ENCODE assay signal across 11 cellular contexts in genomic region chr2:39411186-39411944, GRCh38. TPM values are rescaled to one million over a fixed set of nuclear protein-coding genes. Genes with fewer than 3 reads are reported as not detected.
A peak's percentile ranks its signal among the peaks of the same experiment; 100 is the strongest.
DNase-seq lines count a peak whose midpoint lies in the region; ATAC-seq and TF ChIP-seq lines count a peak whose summit lies in the region.
"Had no signal": no experiment of that assay in that cellular context is flagged by ENCODE, and none has a peak within 500 bp of the region (broad histone marks: within the 10 kb centered on the region; RNA-seq: fewer than 3 reads in every experiment).

No MANE protein-coding gene starts in this region.

- DNase-seq in activated CD8-positive, alpha-beta T cell treated with anti-CD3 and anti-CD28 coated beads for 36 hours = no peak
- DNase-seq in activated CD8-positive, alpha-beta T cell treated with anti-CD3 and anti-CD28 coated beads, Interleukin-2, amount 10 ng/mL, durations not matched to agents 7 days and 5 days = no peak
- DNase-seq in Panc1 (ENCODE audit: low read depth, low spot score) (peak; percentile 74), fibroblast of mammary gland (ENCODE audit: low read depth) (peak; percentile 93), stomach (no peak), NCI-H774 (lab: John Stamatoyannopoulos, UW) (no peak), SHP77 (lab: John Stamatoyannopoulos, UW) (no peak)
- DNase-seq: AML-193, cerebellar nuclear complex, NCI-H2107 had no signal

- H3K4me3 ChIP-seq in Panc1 (ENCODE audit: low read depth in 2 of 2, low read length in 2 of 2) (peak overlapping the region in 1 of 2 experiments; percentile 27; a peak in 2 of 4 replicates), fibroblast of mammary gland (ENCODE audit: control insufficient read depth, low read depth, low read length) (no peak overlapping the region), stomach (no peak overlapping the region)

- TF ChIP-seq POLR2A in stomach (IDR thresholded peaks at IDR 0.05) = no peak

- no peaks in the 10 kb centered on the region for H3K36me3 Mint-ChIP-seq in activated CD8-positive, alpha-beta T cell treated with anti-CD3 and anti-CD28 coated beads for 36 hours (ENCODE audit: low read depth)
- no peaks in the 10 kb centered on the region for H3K36me3 Mint-ChIP-seq in activated CD8-positive, alpha-beta T cell treated with anti-CD3 and anti-CD28 coated beads, Interleukin-2, amount 10 ng/mL, durations not matched to agents 7 days and 5 days (ENCODE audit: low read depth)

- H3K27ac Mint-ChIP-seq in activated CD8-positive, alpha-beta T cell treated with anti-CD3 and anti-CD28 coated beads for 36 hours = no peak overlapping the region
- no peak overlapping the region for H3K27ac Mint-ChIP-seq in activated CD8-positive, alpha-beta T cell treated with anti-CD3 and anti-CD28 coated beads, Interleukin-2, amount 10 ng/mL, durations not matched to agents 7 days and 5 days

- no peaks in the 10 kb centered on the region for H3K9me3 Mint-ChIP-seq in activated CD8-positive, alpha-beta T cell treated with anti-CD3 and anti-CD28 coated beads for 36 hours
- H3K9me3 Mint-ChIP-seq in activated CD8-positive, alpha-beta T cell treated with anti-CD3 and anti-CD28 coated beads, Interleukin-2, amount 10 ng/mL, durations not matched to agents 7 days and 5 days (ENCODE audit: insufficient read depth) = no peaks in the 10 kb centered on the region

- BruUV-seq in Panc1 (replicated peaks; lab: Mats Ljungman, UMichigan) = no TSS peak

- no peak for TF ChIP-seq EP300 in stomach (IDR thresholded peaks at IDR 0.05)

- WGBS in stomach, 5 donors = 47 to 70% (median 64%) methylated on average over 10 of the region's 10 CpGs

- H3K27me3 ChIP-seq in Panc1 (ENCODE audit: control insufficient read depth, insufficient read depth, low read length) = no peaks in the 10 kb centered on the region
- H3K27me3 ChIP-seq in stomach = no peaks in the 10 kb centered on the region

- no peaks in the 10 kb centered on the region for H3K36me3 ChIP-seq in Panc1 (ENCODE audit: control insufficient read depth, insufficient read depth, low read length)
- no peaks in the 10 kb centered on the region for H3K36me3 ChIP-seq in stomach

- ATAC-seq in activated CD8-positive, alpha-beta T cell treated with anti-CD3 and anti-CD28 coated beads for 36 hours = peak; percentile 53
- no peak for ATAC-seq in activated CD8-positive, alpha-beta T cell treated with anti-CD3 and anti-CD28 coated beads, Interleukin-2, amount 10 ng/mL, durations not matched to agents 7 days and 5 days
- ATAC-seq in Panc1 = peak; percentile 89
- ATAC-seq in GM19463 (IDR thresholded peaks at IDR 0.05; ENCODE audit: unreplicated experiment) = no peak

- H3K4me1 ChIP-seq in Panc1 (ENCODE audit: control insufficient read depth, insufficient read depth, low read length) (peaks cover 57% of the 10 kb centered on the region), stomach (peaks cover 13 to 96% (median 57%) of the 10 kb centered on the region in 4 donors)

- H3K9me3 ChIP-seq in Panc1 (ENCODE audit: control insufficient read depth, insufficient read depth, low read depth, low read length) = no peaks in the 10 kb centered on the region
- no peaks in the 10 kb centered on the region for H3K9me3 ChIP-seq in stomach

- intact Hi-C loops in activated CD8-positive, alpha-beta T cell treated with anti-CD3 and anti-CD28 coated beads for 36 hours (cut with micrococcal nuclease) = no loop called here
- intact Hi-C loops in Panc1 (cut with micrococcal nuclease; ENCODE audit: unreplicated experiment) (no loop called here), stomach (cut with DNase I; ENCODE audit: low total_unique reads) (no loop called here)

- H3K27ac ChIP-seq in Panc1 (ENCODE audit: low read length) (peak overlapping the region; percentile 74), stomach (peak overlapping the region in 3 of 5 donors; percentile 12 to 44 (median 18))

- CTCF ChIA-PET in activated CD8-positive, alpha-beta T cell treated with anti-CD3 and anti-CD28 coated beads for 36 hours (lab: Charles Lee) = interaction anchor here (1.4 to 2.4 kb wide), 2 partner anchors 32 to 67 kb away, joined by 3 to 6 read pairs; no protein-coding TSS in a partner anchor
- CTCF ChIA-PET in activated CD8-positive, alpha-beta T cell treated with anti-CD3 and anti-CD28 coated beads, Interleukin-2, amount 10 ng/mL, durations not matched to agents 7 days and 5 days (lab: Charles Lee) = interaction anchor here (1.1 kb wide), 1 partner anchor 21 kb away, joined by 4 read pairs; no protein-coding TSS in a partner anchor
- CTCF ChIA-PET in Panc1 (lab: Charles Lee) = no interaction called here

- H3K27me3 Mint-ChIP-seq in activated CD8-positive, alpha-beta T cell treated with anti-CD3 and anti-CD28 coated beads for 36 hours = no peaks in the 10 kb centered on the region
- no peaks in the 10 kb centered on the region for H3K27me3 Mint-ChIP-seq in activated CD8-positive, alpha-beta T cell treated with anti-CD3 and anti-CD28 coated beads, Interleukin-2, amount 10 ng/mL, durations not matched to agents 7 days and 5 days (ENCODE audit: low read depth)

- no peak overlapping the region for H3K4me3 Mint-ChIP-seq in activated CD8-positive, alpha-beta T cell treated with anti-CD3 and anti-CD28 coated beads for 36 hours
- H3K4me3 Mint-ChIP-seq in activated CD8-positive, alpha-beta T cell treated with anti-CD3 and anti-CD28 coated beads, Interleukin-2, amount 10 ng/mL, durations not matched to agents 7 days and 5 days = no peak overlapping the region

- in situ Hi-C loops in Panc1 (cut with HindIII; ENCODE audit: low pct_unique_long_range_greater_than_20kb, low sequenced_read_pairs) = no loop called here

- no peak for TF ChIP-seq CTCF in activated CD8-positive, alpha-beta T cell treated with anti-CD3 and anti-CD28 coated beads for 36 hours (IDR thresholded peaks at IDR 0.05)
- TF ChIP-seq CTCF in Panc1 (IDR thresholded peaks at IDR 0.05) (no peak), fibroblast of mammary gland (conservative IDR thresholded peaks at IDR 0.05; ENCODE audit: control insufficient read depth, insufficient read depth, low read depth, low read length) (no peak), stomach (IDR thresholded peaks at IDR 0.05) (no peak)

- H3K4me1 Mint-ChIP-seq in activated CD8-positive, alpha-beta T cell treated with anti-CD3 and anti-CD28 coated beads for 36 hours (ENCODE audit: low read depth) = peaks cover 51% of the 10 kb centered on the region
- peaks cover 14% of the 10 kb centered on the region for H3K4me1 Mint-ChIP-seq in activated CD8-positive, alpha-beta T cell treated with anti-CD3 and anti-CD28 coated beads, Interleukin-2, amount 10 ng/mL, durations not matched to agents 7 days and 5 days (ENCODE audit: low read depth)

- POLR2A ChIA-PET in activated CD8-positive, alpha-beta T cell treated with anti-CD3 and anti-CD28 coated beads for 36 hours (lab: Charles Lee) = interaction anchor here (1.5 kb wide), 1 partner anchor 20 kb away, joined by 4 read pairs; no protein-coding TSS in a partner anchor
- POLR2A ChIA-PET in activated CD8-positive, alpha-beta T cell treated with anti-CD3 and anti-CD28 coated beads, Interleukin-2, amount 10 ng/mL, durations not matched to agents 7 days and 5 days (lab: Charles Lee) = no interaction called here
- POLR2A ChIA-PET in Panc1 (lab: Charles Lee) = no interaction called here

RNA-seq across cellular contexts. Expression of gene MAP4K3, which starts 25.7 kb away (rescaled TPM):
- total RNA-seq in activated CD8-positive, alpha-beta T cell treated with anti-CD3 and anti-CD28 coated beads for 36 hours = 10 to 100 TPM in 1 of 2 experiments, 1 to 10 TPM in 1; 6.5 to 12.5 TPM
- total RNA-seq in activated CD8-positive, alpha-beta T cell treated with anti-CD3 and anti-CD28 coated beads, Interleukin-2, amount 10 ng/mL, durations not matched to agents 7 days and 5 days = 1 to 10 TPM; 5.0 to 6.5 TPM
- total RNA-seq in Panc1 (2021; ENCODE audit: unreplicated experiment) (26.6 TPM), stomach (100 to 1,000 TPM in 2 of 5 donors, 10 to 100 TPM in 3; 86.4 to 166 (median 95.1) TPM)
- polyA plus RNA-seq in Panc1 (2012; ENCODE audit: insufficient read length) = 9.0 TPM
- polyA plus RNA-seq in stomach = 10 to 100 TPM; 13.5 to 20.0 (median 15.5) TPM

Comparison
In these comparisons a context has a peak if more than half of its experiments do, and no peak if none do; other contexts are left out.
1. ATAC-seq: peak in activated CD8-positive, alpha-beta T cell treated with anti-CD3 and anti-CD28 coated beads for 36 hours (single experiment) and Panc1 (single experiment); none in activated CD8-positive, alpha-beta T cell treated with anti-CD3 and anti-CD28 coated beads, Interleukin-2, amount 10 ng/mL, durations not matched to agents 7 days and 5 days (single experiment) and GM19463 (single experiment).
2. DNase-seq: peak in Panc1 (single experiment) and fibroblast of mammary gland (single experiment); none in activated CD8-positive, alpha-beta T cell treated with anti-CD3 and anti-CD28 coated beads for 36 hours (single experiment), activated CD8-positive, alpha-beta T cell treated with anti-CD3 and anti-CD28 coated beads, Interleukin-2, amount 10 ng/mL, durations not matched to agents 7 days and 5 days (single experiment), stomach (single experiment), NCI-H774 (single experiment) and SHP77 (0 of 2).